In the genomic region with DNA sequence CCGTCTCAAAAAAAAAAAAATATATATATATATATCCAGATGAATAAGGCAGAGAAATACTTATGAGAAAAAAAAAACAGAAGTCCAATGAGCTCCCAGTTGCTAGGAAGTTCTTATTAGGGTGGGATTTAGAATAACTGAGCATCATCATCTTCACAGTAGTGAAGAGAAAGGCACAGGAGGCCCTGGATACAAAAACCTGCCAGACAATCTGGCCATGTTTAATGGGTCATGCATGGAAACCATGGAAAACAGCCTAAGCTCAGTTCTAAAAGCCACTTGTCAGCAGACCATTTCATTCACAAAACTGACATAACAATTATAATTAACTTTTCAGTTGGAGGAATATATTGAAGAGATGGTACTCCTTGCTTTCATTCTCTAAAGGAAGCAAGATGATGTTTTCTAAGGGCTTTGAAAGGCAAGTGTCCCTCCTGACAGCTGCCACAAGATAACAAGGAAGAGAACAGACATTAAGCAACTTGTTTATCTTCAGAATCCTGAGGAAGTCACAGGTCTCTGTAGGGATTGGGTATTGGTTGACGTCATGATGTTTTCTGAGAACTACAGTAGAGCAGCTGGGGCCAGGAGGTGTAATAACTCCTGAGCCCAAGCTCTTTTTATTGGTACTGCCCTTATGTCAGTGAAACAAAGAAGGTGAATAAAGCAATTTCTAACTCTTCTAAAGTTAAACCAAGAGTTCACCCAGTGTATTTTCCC, we compare ENCODE assay signal across 1 cellular context.
TF ChIP-seq lines count a peak whose summit lies in the region.

No MANE protein-coding gene starts in this region.

TF ChIP-seq in GM23338, 12 proteins besides CTCF, POLR2A, EP300 and RAD21 (continued from another document):
- TF ChIP-seq, protein P1, sequence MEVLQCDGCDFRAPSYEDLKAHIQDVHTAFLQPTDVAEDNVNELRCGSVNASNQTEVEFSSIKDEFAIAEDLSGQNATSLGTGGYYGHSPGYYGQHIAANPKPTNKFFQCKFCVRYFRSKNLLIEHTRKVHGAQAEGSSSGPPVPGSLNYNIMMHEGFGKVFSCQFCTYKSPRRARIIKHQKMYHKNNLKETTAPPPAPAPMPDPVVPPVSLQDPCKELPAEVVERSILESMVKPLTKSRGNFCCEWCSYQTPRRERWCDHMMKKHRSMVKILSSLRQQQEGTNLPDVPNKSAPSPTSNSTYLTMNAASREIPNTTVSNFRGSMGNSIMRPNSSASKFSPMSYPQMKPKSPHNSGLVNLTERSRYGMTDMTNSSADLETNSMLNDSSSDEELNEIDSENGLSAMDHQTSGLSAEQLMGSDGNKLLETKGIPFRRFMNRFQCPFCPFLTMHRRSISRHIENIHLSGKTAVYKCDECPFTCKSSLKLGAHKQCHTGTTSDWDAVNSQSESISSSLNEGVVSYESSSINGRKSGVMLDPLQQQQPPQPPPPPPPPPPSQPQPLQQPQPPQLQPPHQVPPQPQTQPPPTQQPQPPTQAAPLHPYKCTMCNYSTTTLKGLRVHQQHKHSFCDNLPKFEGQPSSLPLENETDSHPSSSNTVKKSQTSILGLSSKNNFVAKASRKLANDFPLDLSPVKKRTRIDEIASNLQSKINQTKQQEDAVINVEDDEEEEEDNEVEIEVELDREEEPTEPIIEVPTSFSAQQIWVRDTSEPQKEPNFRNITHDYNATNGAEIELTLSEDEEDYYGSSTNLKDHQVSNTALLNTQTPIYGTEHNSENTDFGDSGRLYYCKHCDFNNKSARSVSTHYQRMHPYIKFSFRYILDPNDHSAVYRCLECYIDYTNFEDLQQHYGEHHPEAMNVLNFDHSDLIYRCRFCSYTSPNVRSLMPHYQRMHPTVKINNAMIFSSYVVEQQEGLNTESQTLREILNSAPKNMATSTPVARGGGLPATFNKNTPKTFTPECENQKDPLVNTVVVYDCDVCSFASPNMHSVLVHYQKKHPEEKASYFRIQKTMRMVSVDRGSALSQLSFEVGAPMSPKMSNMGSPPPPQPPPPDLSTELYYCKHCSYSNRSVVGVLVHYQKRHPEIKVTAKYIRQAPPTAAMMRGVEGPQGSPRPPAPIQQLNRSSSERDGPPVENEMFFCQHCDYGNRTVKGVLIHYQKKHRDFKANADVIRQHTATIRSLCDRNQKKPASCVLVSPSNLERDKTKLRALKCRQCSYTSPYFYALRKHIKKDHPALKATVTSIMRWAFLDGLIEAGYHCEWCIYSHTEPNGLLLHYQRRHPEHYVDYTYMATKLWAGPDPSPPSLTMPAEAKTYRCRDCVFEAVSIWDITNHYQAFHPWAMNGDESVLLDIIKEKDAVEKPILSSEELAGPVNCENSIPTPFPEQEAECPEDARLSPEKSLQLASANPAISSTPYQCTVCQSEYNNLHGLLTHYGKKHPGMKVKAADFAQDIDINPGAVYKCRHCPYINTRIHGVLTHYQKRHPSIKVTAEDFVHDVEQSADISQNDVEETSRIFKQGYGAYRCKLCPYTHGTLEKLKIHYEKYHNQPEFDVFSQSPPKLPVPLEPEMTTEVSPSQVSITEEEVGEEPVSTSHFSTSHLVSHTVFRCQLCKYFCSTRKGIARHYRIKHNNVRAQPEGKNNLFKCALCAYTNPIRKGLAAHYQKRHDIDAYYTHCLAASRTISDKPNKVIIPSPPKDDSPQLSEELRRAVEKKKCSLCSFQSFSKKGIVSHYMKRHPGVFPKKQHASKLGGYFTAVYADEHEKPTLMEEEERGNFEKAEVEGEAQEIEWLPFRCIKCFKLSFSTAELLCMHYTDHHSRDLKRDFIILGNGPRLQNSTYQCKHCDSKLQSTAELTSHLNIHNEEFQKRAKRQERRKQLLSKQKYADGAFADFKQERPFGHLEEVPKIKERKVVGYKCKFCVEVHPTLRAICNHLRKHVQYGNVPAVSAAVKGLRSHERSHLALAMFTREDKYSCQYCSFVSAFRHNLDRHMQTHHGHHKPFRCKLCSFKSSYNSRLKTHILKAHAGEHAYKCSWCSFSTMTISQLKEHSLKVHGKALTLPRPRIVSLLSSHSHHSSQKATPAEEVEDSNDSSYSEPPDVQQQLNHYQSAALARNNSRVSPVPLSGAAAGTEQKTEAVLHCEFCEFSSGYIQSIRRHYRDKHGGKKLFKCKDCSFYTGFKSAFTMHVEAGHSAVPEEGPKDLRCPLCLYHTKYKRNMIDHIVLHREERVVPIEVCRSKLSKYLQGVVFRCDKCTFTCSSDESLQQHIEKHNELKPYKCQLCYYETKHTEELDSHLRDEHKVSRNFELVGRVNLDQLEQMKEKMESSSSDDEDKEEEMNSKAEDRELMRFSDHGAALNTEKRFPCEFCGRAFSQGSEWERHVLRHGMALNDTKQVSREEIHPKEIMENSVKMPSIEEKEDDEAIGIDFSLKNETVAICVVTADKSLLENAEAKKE (CRISPR knock-in tag; IDR thresholded peaks at IDR 0.05), result no peak
- no peak for TF ChIP-seq STAT1 (IDR thresholded peaks at IDR 0.05; ENCODE audit: unreplicated experiment)
